Comparison of ENCODE assay signal across 22 cellular contexts in the genomic region with DNA sequence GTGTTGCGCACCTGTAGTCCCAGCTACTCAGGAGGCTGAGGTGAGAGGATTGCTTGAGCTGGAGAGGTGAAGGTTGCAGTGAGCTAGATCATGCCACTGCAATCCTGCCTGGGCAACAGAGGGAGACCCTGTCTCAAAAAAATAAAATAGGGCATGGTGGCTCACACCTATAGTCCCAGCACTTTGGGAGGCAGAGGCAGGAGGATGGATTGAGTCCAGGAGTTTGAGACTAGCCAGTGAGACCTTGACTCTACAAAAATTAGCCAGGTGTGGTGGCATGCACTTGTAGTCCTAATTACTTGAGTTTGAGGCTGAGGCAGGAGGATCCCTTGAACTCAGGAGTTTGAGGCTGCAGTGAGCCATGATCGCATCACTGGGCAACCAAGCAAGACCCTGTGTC. TPM values are rescaled to one million over a fixed set of nuclear protein-coding genes. Genes with fewer than 3 reads are reported as not detected.
DNase-seq lines count a peak whose midpoint lies in the region; ATAC-seq, FAIRE-seq and TF ChIP-seq lines count a peak whose summit lies in the region.
"Had no signal": no experiment of that assay in that cellular context is flagged by ENCODE, and none has a peak within 500 bp of the region (broad histone marks: within the 10 kb centered on the region; RNA-seq: fewer than 3 reads in every experiment).

No MANE protein-coding gene starts in this region.

- no peaks in the 10 kb centered on the region for H3K9me3 Mint-ChIP-seq in nephron progenitor cell
- H3K9me3 Mint-ChIP-seq: IgD-negative memory B cell had no signal

- no peaks in the 10 kb centered on the region for H3K27me3 Mint-ChIP-seq in nephron progenitor cell (ENCODE audit: low read depth, poor library complexity)
- H3K27me3 Mint-ChIP-seq: IgD-negative memory B cell had no signal

- no peak overlapping the region for H3K9ac ChIP-seq in GM12878 (ENCODE audit: control insufficient read depth, insufficient read depth, low read length)
- H3K9ac ChIP-seq: GM23248 had no signal

- no TSS peak for BruUV-seq in GM12878 (replicated peaks; lab: Mats Ljungman, UMichigan)

- DNase-seq in GM12892 (ENCODE audit: insufficient read length) (no peak), GM12878 (ENCODE audit: low read depth, low spot score) (no peak), nephron progenitor cell (no peak), retina (no peak), NCI-H146 treated with DMSO at 0.1 percent for 48 hours (lab: John Stamatoyannopoulos, UW; ENCODE audit: unreplicated experiment) (no peak), KG1 (lab: John Stamatoyannopoulos, UW) (no peak)
- DNase-seq in stimulated activated CD4-positive, alpha-beta T cell treated with anti-CD3 and anti-CD28 coated beads, Interleukin-15, amount 100 ng/mL, for 24 hours: no peak
- DNase-seq: DMS79, GM23248, NCI-H1092 treated with DMSO at 0.1 percent for 48 hours, NCI-H1694 treated with DMSO at 0.1 percent for 48 hours, NCI-H2227 treated with DMSO at 0.1 percent for 48 hours, NCI-H510A treated with DMSO at 0.1 percent for 48 hours, PC-3, RPMI8226, SIG-M5 had no signal

- ATAC-seq in GM12878: no peak
- ATAC-seq: PC-3, SK-N-SH treated with all-trans-retinoic acid at 6 μM for 48 hours had no signal

- in situ Hi-C loops in GM12878 (cut with MboI): no loop called here

- peaks cover 9% of the 10 kb centered on the region for H3K4me1 Mint-ChIP-seq in nephron progenitor cell

- RAD21 ChIA-PET in GM12878 (lab: Charles Lee; ENCODE audit: unreplicated experiment): interaction anchor here (0.6 kb wide), 1 partner anchor 56 kb away, joined by 3 read pairs; no protein-coding TSS in a partner anchor

- no peak for TF ChIP-seq EP300 in GM12878 (IDR thresholded peaks at IDR 0.05; ENCODE audit: borderline replicate concordance in 1 of 2, control insufficient read depth in 1 of 2, low read depth in 2 of 2, low read length in 2 of 2)

- no peak overlapping the region for H3K4me3 Mint-ChIP-seq in nephron progenitor cell
- H3K4me3 Mint-ChIP-seq: IgD-negative memory B cell had no signal

- peaks cover 71% of the 10 kb centered on the region for H3K36me3 Mint-ChIP-seq in nephron progenitor cell (ENCODE audit: low read depth)
- H3K36me3 Mint-ChIP-seq: IgD-negative memory B cell had no signal

- no peaks in the 10 kb centered on the region for H3K27me3 ChIP-seq in GM12878 (replicated peaks in 1 of 2; ENCODE audit: control insufficient read depth in 2 of 2, insufficient read depth in 2 of 2, low read length in 1 of 2)
- H3K27me3 ChIP-seq: BLaER1 treated with 17β-estradiol and CSF1 and Interleukin-3, amounts not matched to agents 10 nM and 100 nM had no signal

- 78% methylated on average over 2 of the region's 2 CpGs for whole genome bisulfite sequencing in GM12878 (ENCODE audit: insufficient coverage, insufficient replicate concordance, low lambda C conversion rate, missing lambda C conversion rate)

- H2AFZ ChIP-seq in GM12878 (ENCODE audit: control insufficient read depth, low read depth, low read length): no peak overlapping the region
- H2AFZ ChIP-seq: GM23248 had no signal

- SMC1A ChIA-PET in GM12878 (lab: Charles Lee; ENCODE audit: uncharacterized antibody, unreplicated experiment): interaction anchor here (1.8 to 10.9 kb wide), 3 partner anchors 10 to 45 kb away, joined by 6 to 137 read pairs (median 10); a partner anchor contains a TSS

- no peak for FAIRE-seq in GM12892 (lab: Jason Lieb, UNC)
- FAIRE-seq in GM12878 (lab: Jason Lieb, UNC): no peak
- FAIRE-seq: D721Med, GM19239 had no signal

- peaks cover 22 to 55% of the 10 kb centered on the region in 2 experiments for H3K36me3 ChIP-seq in GM12878 (ENCODE audit: control insufficient read depth in 2 of 2, insufficient read depth in 2 of 2, low read length in 1 of 2)

- H3K4me3 ChIP-seq in GM12878: no peak overlapping the region
- H3K4me3 ChIP-seq: BLaER1 treated with 17β-estradiol and CSF1 and Interleukin-3, amounts not matched to agents 10 nM and 100 nM; GM23248 had no signal

- peak; percentile 39; the same call in 1 of the 2 replicates for TF ChIP-seq POLR2A in GM12892 (IDR thresholded peaks at IDR 0.05; ENCODE audit: low read depth, low read length)
- TF ChIP-seq POLR2A in GM12878 (IDR thresholded peaks at IDR 0.05; ENCODE audit: low read depth, low read length): no peak

- no peak for TF ChIP-seq RAD21 in GM12878 (IDR thresholded peaks at IDR 0.05; ENCODE audit: insufficient read depth, low read depth, low read length)

- CTCF ChIA-PET in GM12878 (lab: Yijun Ruan, JAX): interaction anchor here (1.7 to 2.0 kb wide), 3 partner anchors 9 to 44 kb away, joined by 5 to 8 read pairs (median 7); a partner anchor contains a TSS

- H3K27ac Mint-ChIP-seq in nephron progenitor cell: peak overlapping the region; percentile 81

- TF ChIP-seq CTCF in 22Rv1 (IDR thresholded peaks at IDR 0.05) (no peak), GM12878 (IDR thresholded peaks at IDR 0.05 in 2 of 3, conservative IDR thresholded peaks at IDR 0.05 in 1 of 3; ENCODE audit: control insufficient read depth in 2 of 3, extremely low read depth in 1 of 3, insufficient read depth in 1 of 3, low read depth in 3 of 3, low read length in 3 of 3) (no peak), nephron progenitor cell (IDR thresholded peaks at IDR 0.05) (no peak)

- H3K4me1 ChIP-seq in GM12878 (ENCODE audit: control insufficient read depth, insufficient read depth, low read length): 0 out of 2 replicates have a peak, but pooled peaks cover 3% of the 10 kb centered on the region

- peaks cover 6% of the 10 kb centered on the region for H4K20me1 ChIP-seq in GM12878 (ENCODE audit: control insufficient read depth, insufficient read depth)

- peaks cover 37% of the 10 kb centered on the region for H3K79me2 ChIP-seq in GM12878 (ENCODE audit: control insufficient read depth, insufficient read depth, low read length)

- no peaks in the 10 kb centered on the region for H3K9me3 ChIP-seq in GM12878 (replicated peaks; ENCODE audit: control insufficient read depth, insufficient read depth, low read length)
- H3K9me3 ChIP-seq: BLaER1 treated with 17β-estradiol and CSF1 and Interleukin-3, amounts not matched to agents 10 nM and 100 nM had no signal

- H3K27ac ChIP-seq in 22Rv1 (0 out of 2 replicates have a peak overlapping the region, but pooled peaks have one; percentile 5), GM12878 (ENCODE audit: control insufficient read depth, insufficient read depth) (no peak overlapping the region)
- H3K27ac ChIP-seq: BLaER1 treated with 17β-estradiol and CSF1 and Interleukin-3, amounts not matched to agents 10 nM and 100 nM; GM23248 had no signal

- intact Hi-C loops in GM12878 (cut with micrococcal nuclease; ENCODE audit: unreplicated experiment): no loop called here

- POLR2A ChIA-PET in GM12878 (lab: Charles Lee): interaction anchor here (0.5 kb wide), 1 partner anchor 35 kb away, joined by 4 read pairs; no protein-coding TSS in a partner anchor

- H3K4me2 ChIP-seq in GM12878 (ENCODE audit: control insufficient read depth, insufficient read depth): no peak overlapping the region
- H3K4me2 ChIP-seq: BLaER1 treated with 17β-estradiol and CSF1 and Interleukin-3, amounts not matched to agents 10 nM and 100 nM had no signal

TF ChIP-seq in GM12878, 131 proteins besides CTCF, POLR2A, EP300 and RAD21:
- TF ChIP-seq SMAD5 (IDR thresholded peaks at IDR 0.05; ENCODE audit: low read depth): 0 out of 2 replicates have a peak, but pooled peaks have one; percentile 18
- no peak for TF ChIP-seq GABPA (IDR thresholded peaks at IDR 0.05; ENCODE audit: low read depth)

RNA-seq across cellular contexts. Expression of a gene that starts 9.7 kb away (rescaled TPM):
- polyA plus RNA-seq in GM12892 (2012; ENCODE audit: missing spikeins): 7,014 TPM
- 191 and 232 TPM in 2 replicates for total RNA-seq in GM12878 (2013; cell fraction: nucleolus; rRNA removed)
- total RNA-seq in GM12878 (2014; rRNA removed) (2,159 and 2,394 TPM in 2 replicates), GM12878 (2014; rRNA removed; fragmentation: Illumina TruSeq; extraction: Trizol) (3,824 and 3,837 TPM in 2 replicates), GM12878 (2021) (1,753 and 1,779 TPM in 2 replicates)
- 9,950 TPM for polyA plus RNA-seq in GM12878 (2011; ENCODE audit: low read depth)
- polyA plus RNA-seq in GM12878 (2011; rRNA removed) (2,789 and 3,603 TPM in 2 replicates), GM12878 (2014; fragmentation: Illumina TruSeq; extraction: Trizol) (4,611 and 5,379 TPM in 2 replicates), GM12878 (2014; fragmentation: Nextera tagmentation; extraction: Ambion mirVana) (1,000 to 10,000 TPM; 2,510 to 2,532 TPM), GM12878 (2014; rRNA removed) (3,466 and 3,676 TPM in 2 replicates), GM12878 (2016; fragmentation: Nextera tagmentation; extraction: Ambion mirVana) (1,000 to 10,000 TPM in 1 of 2 experiments, 100 to 1,000 TPM in 1; 968 to 1,082 TPM)
- polyA plus RNA-seq in GM12878 (2011; cell fraction: cytosol; rRNA removed): 1,357 and 1,376 TPM in 2 replicates
- 510 and 599 TPM in 2 replicates for polyA plus RNA-seq in GM12878 (2011; cell fraction: nucleus; rRNA removed)
- 5,396 and 6,845 TPM in 2 replicates for polyA plus RNA-seq in GM12878 (2012)
- 658 and 753 TPM in 2 replicates for polyA minus RNA-seq in GM12878 (2011; rRNA and poly(A)+ RNA removed)
- 378 and 399 TPM in 2 replicates for polyA minus RNA-seq in GM12878 (2011; cell fraction: cytosol; rRNA and poly(A)+ RNA removed)
- 128 and 191 TPM in 2 replicates for polyA minus RNA-seq in GM12878 (2011; cell fraction: nucleus; rRNA and poly(A)+ RNA removed)

RNA-seq across cellular contexts. Expression of a gene that starts 42.0 kb away (rescaled TPM):
- polyA plus RNA-seq in GM12892 (2012; ENCODE audit: missing spikeins): 21.8 TPM
- total RNA-seq in GM12878 (2013; cell fraction: nucleolus; rRNA removed): 28.4 and 30.8 TPM in 2 replicates
- total RNA-seq in GM12878 (2014; rRNA removed): 31.3 and 31.8 TPM in 2 replicates
- 44.2 and 47.9 TPM in 2 replicates for total RNA-seq in GM12878 (2014; rRNA removed; fragmentation: Illumina TruSeq; extraction: Trizol)
- 46.2 and 46.6 TPM in 2 replicates for total RNA-seq in GM12878 (2021)
- 17.7 TPM for polyA plus RNA-seq in GM12878 (2011; ENCODE audit: low read depth)
- polyA plus RNA-seq in GM12878 (2011; rRNA removed): 23.5 and 25.7 TPM in 2 replicates
- 15.8 and 16.9 TPM in 2 replicates for polyA plus RNA-seq in GM12878 (2011; cell fraction: cytosol; rRNA removed)
- 24.1 and 27.3 TPM in 2 replicates for polyA plus RNA-seq in GM12878 (2011; cell fraction: nucleus; rRNA removed)
- 26.6 and 26.9 TPM in 2 replicates for polyA plus RNA-seq in GM12878 (2012)
- polyA plus RNA-seq in GM12878 (2014; fragmentation: Illumina TruSeq; extraction: Trizol): 56.4 and 63.3 TPM in 2 replicates
- polyA plus RNA-seq in GM12878 (2014; fragmentation: Nextera tagmentation; extraction: Ambion mirVana): 10 to 100 TPM; 20.1 to 24.8 TPM
- polyA plus RNA-seq in GM12878 (2014; rRNA removed): 30.8 and 33.4 TPM in 2 replicates
- polyA plus RNA-seq in GM12878 (2016; fragmentation: Nextera tagmentation; extraction: Ambion mirVana): 10 to 100 TPM; 57.7 to 63.6 TPM
- polyA minus RNA-seq in GM12878 (2011; rRNA and poly(A)+ RNA removed): 16.8 and 18.0 TPM in 2 replicates
- 13.8 and 16.6 TPM in 2 replicates for polyA minus RNA-seq in GM12878 (2011; cell fraction: cytosol; rRNA and poly(A)+ RNA removed)
- polyA minus RNA-seq in GM12878 (2011; cell fraction: nucleus; rRNA and poly(A)+ RNA removed): 8.3 and 14.5 TPM in 2 replicates
